22 cellular contexts compared by ENCODE assay signal in the genomic region with DNA sequence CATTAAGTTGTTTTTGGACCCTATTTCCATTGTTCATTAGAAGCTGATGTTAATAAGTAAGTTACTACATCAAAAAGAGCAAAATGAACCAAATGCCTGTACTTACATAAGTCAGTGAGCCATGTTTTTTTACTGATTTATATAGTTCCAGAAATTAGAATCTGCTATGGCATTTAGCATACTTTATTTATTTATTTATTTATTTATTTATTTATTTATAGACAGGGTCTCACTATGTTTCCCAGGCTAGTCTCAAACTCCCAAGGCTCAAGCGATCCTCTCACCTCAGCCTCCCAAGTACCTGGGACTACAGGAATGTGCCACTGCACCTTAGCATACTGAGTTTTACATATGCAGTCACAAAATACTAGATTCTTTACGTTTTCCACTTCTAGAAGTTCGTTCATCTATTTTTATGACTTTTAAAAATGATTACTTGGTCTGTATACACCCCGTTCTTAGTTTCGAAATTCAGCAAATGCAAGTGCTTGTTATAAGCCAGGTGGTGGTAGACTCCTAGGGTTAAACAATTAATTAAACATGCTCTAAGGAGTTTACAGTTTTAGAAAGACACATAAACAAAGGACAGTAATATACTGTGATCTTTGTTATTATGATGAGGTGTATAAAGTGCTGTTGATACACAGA.
DNase-seq lines count a peak whose midpoint lies in the region; ATAC-seq, FAIRE-seq and TF ChIP-seq lines count a peak whose summit lies in the region.
"Had no signal": no experiment of that assay in that cellular context is flagged by ENCODE, and none has a peak within 500 bp of the region (broad histone marks: within the 10 kb centered on the region; RNA-seq: fewer than 3 reads in every experiment).

No MANE protein-coding gene starts in this region.

- H2BK15ac ChIP-seq in H9 (ENCODE audit: low read depth, low read length): no peak overlapping the region

- H3K9me3 Mint-ChIP-seq in H9: no peaks in the 10 kb centered on the region
- no peaks in the 10 kb centered on the region for H3K9me3 Mint-ChIP-seq in activated naive CD8-positive, alpha-beta T cell treated with anti-CD3 and anti-CD28 coated beads, Interleukin-2, amount 10 ng/mL, durations not matched to agents 7 days and 5 days
- peaks cover 2% of the 10 kb centered on the region for H3K9me3 Mint-ChIP-seq in nephron
- H3K9me3 Mint-ChIP-seq: activated T-helper 2 cell treated with anti-CD3 and anti-CD28 coated beads, Interferon-gamma antibody, Interleukin-2, Interleukin-4, amounts not matched to agents 10 μg/mL and 5 μg/mL and 100 μg/mL, durations not matched to agents 14 hours and 24 hours and 36 hours had no signal

- no peaks in the 10 kb centered on the region for H3K79me1 ChIP-seq in H9 (ENCODE audit: insufficient read depth, low read depth, low read length, poor library complexity, severe bottlenecking)

- H2AK5ac ChIP-seq in H9 (ENCODE audit: insufficient read length, low read length): no peak overlapping the region

- H3K4me2 ChIP-seq in BLaER1 treated with 17β-estradiol and CSF1 and Interleukin-3, amounts not matched to agents 10 nM and 100 nM: peak overlapping the region in 10 of 11 experiments; percentile 9 to 73 (median 54); a peak in 19 of 22 replicates
- peak overlapping the region; percentile 2 for H3K4me2 ChIP-seq in H9 (ENCODE audit: insufficient read depth, insufficient read length, low read length)

- no peak for FAIRE-seq in kidney (lab: Jason Lieb, UNC)
- FAIRE-seq: urothelium cell line had no signal

- no peak overlapping the region for H3K14ac ChIP-seq in H9 (ENCODE audit: insufficient read depth, low read length)

- H2BK20ac ChIP-seq in H9 (ENCODE audit: low read depth, low read length, poor library complexity, severe bottlenecking): no peak overlapping the region

- H3K79me2 ChIP-seq in H9 (ENCODE audit: insufficient read depth, low read length): no peaks in the 10 kb centered on the region

- no peak overlapping the region; a peak in 3 of 22 replicates for H3K9ac ChIP-seq in BLaER1 treated with 17β-estradiol and CSF1 and Interleukin-3, amounts not matched to agents 10 nM and 100 nM
- H3K9ac ChIP-seq in H9 (ENCODE audit: extremely low read depth, insufficient read length, low read length) (no peak overlapping the region), kidney (ENCODE audit: low read length in 2 of 2) (no peak overlapping the region)

- no peak for TF ChIP-seq CTCF in H9 (conservative IDR thresholded peaks at IDR 0.05)
- TF ChIP-seq CTCF in nephron (IDR thresholded peaks at IDR 0.05; ENCODE audit: unreplicated experiment in 3 of 3): no peak
- no peak for TF ChIP-seq CTCF in kidney (IDR thresholded peaks at IDR 0.05; ENCODE audit: borderline replicate concordance, extremely low read depth, insufficient read depth)

- H3K4me3 ChIP-seq in BLaER1 treated with 17β-estradiol and CSF1 and Interleukin-3, amounts not matched to agents 10 nM and 100 nM: peak overlapping the region in 3 of 10 experiments; percentile 49 to 54 (median 50); a peak in 3 of 20 replicates
- H3K4me3 ChIP-seq in kidney (ENCODE audit: low read length in 2 of 2): no peak overlapping the region
- H3K4me3 ChIP-seq: adrenal gland, coronary artery, prostate gland had no signal

- ATAC-seq in activated naive CD8-positive, alpha-beta T cell treated with anti-CD3 and anti-CD28 coated beads, Interleukin-2, amount 10 ng/mL, durations not matched to agents 7 days and 5 days (ENCODE audit: low read depth): no peak
- ATAC-seq in HG03432 (IDR thresholded peaks at IDR 0.05; ENCODE audit: unreplicated experiment): no peak

- H3K23ac ChIP-seq in H9 (ENCODE audit: insufficient read length, low read depth, low read length): no peak overlapping the region

- peaks cover 19 to 55% (median 24%) of the 10 kb centered on the region in 11 experiments for H3K36me3 ChIP-seq in BLaER1 treated with 17β-estradiol and CSF1 and Interleukin-3, amounts not matched to agents 10 nM and 100 nM
- H3K36me3 ChIP-seq in kidney (ENCODE audit: control insufficient read depth in 1 of 2, insufficient read depth in 2 of 2, low read length in 2 of 2): no peaks in the 10 kb centered on the region
- H3K36me3 ChIP-seq: prostate gland had no signal

- POLR2A ChIA-PET in activated naive CD8-positive, alpha-beta T cell treated with anti-CD3 and anti-CD28 coated beads, Interleukin-2, amount 10 ng/mL, durations not matched to agents 7 days and 5 days (lab: Charles Lee): no interaction called here

- no peak overlapping the region for H3K18ac ChIP-seq in H9 (ENCODE audit: insufficient read length, low read depth, low read length)

- no peak overlapping the region for H4K8ac ChIP-seq in H9 (replicated peaks; ENCODE audit: insufficient read length, low read depth, low read length)

- peak overlapping the region; percentile 8 to 93 (median 91); a peak in 6 of 7 replicates for H3K27ac Mint-ChIP-seq in H9
- peak overlapping the region; percentile 34 for H3K27ac Mint-ChIP-seq in activated naive CD8-positive, alpha-beta T cell treated with anti-CD3 and anti-CD28 coated beads, Interleukin-2, amount 10 ng/mL, durations not matched to agents 7 days and 5 days
- H3K27ac Mint-ChIP-seq in nephron: peak overlapping the region; percentile 11 to 96 (median 83)

- H3K36me3 Mint-ChIP-seq in H9 (ENCODE audit: insufficient read depth in 1 of 3, low read depth in 3 of 3) (peaks cover 0 to 6% (median 4%) of the 10 kb centered on the region in 3 experiments; a peak in 3 of 7 replicates), nephron (ENCODE audit: low read depth) (peaks cover 24% of the 10 kb centered on the region)
- peaks cover 11% of the 10 kb centered on the region for H3K36me3 Mint-ChIP-seq in activated naive CD8-positive, alpha-beta T cell treated with anti-CD3 and anti-CD28 coated beads, Interleukin-2, amount 10 ng/mL, durations not matched to agents 7 days and 5 days

- intact Hi-C loops in kidney (cut with DNase I): no loop called here

- peaks cover 0 to 13% (median 10%) of the 10 kb centered on the region in 10 experiments; a peak in 14 of 20 replicates for H3K4me1 ChIP-seq in BLaER1 treated with 17β-estradiol and CSF1 and Interleukin-3, amounts not matched to agents 10 nM and 100 nM
- no peaks in the 10 kb centered on the region for H3K4me1 ChIP-seq in H9 (ENCODE audit: insufficient read depth, low read length)
- peaks cover 0 to 9% of the 10 kb centered on the region in 2 donors for H3K4me1 ChIP-seq in kidney (ENCODE audit: control insufficient read depth in 1 of 2, insufficient read depth in 1 of 2, low read depth in 1 of 2, low read length in 2 of 2)
- H3K4me1 ChIP-seq: prostate gland had no signal

- H2BK120ac ChIP-seq in H9 (ENCODE audit: low read depth, low read length, poor library complexity, severe bottlenecking): no peak overlapping the region

- H3K27me3 Mint-ChIP-seq in H9 (ENCODE audit: low read depth): no peaks in the 10 kb centered on the region
- H3K27me3 Mint-ChIP-seq in activated naive CD8-positive, alpha-beta T cell treated with anti-CD3 and anti-CD28 coated beads, Interleukin-2, amount 10 ng/mL, durations not matched to agents 7 days and 5 days: no peaks in the 10 kb centered on the region
- no peaks in the 10 kb centered on the region for H3K27me3 Mint-ChIP-seq in nephron (ENCODE audit: low read depth)

- H3K27ac ChIP-seq in BLaER1 treated with 17β-estradiol and CSF1 and Interleukin-3, amounts not matched to agents 10 nM and 100 nM: peak overlapping the region in 4 of 11 experiments; percentile 64 to 72 (median 69); a peak in 2 of 22 replicates
- H3K27ac ChIP-seq in H9 (ENCODE audit: insufficient read length, low read depth, low read length): no peak overlapping the region
- no peak overlapping the region for H3K27ac ChIP-seq in kidney (ENCODE audit: low read depth in 2 of 2, low read length in 2 of 2)
- H3K27ac ChIP-seq: adrenal gland, coronary artery had no signal

- no peak overlapping the region for H4K5ac ChIP-seq in H9 (ENCODE audit: insufficient read length, low read depth, low read length)

- no peak overlapping the region for H2BK5ac ChIP-seq in H9 (ENCODE audit: insufficient read length, low read length)

- H3K27me3 ChIP-seq in BLaER1 treated with 17β-estradiol and CSF1 and Interleukin-3, amounts not matched to agents 10 nM and 100 nM: no peaks in the 10 kb centered on the region
- no peaks in the 10 kb centered on the region for H3K27me3 ChIP-seq in H9 (ENCODE audit: insufficient read depth, low read length)
- H3K27me3 ChIP-seq: adrenal gland had no signal

- H3T11ph ChIP-seq in H9 (ENCODE audit: low read length): no peak overlapping the region

- DNase-seq in H9 (no peak), G401 (ENCODE audit: low spot score) (no peak), kidney (no peak)
- DNase-seq in activated naive CD8-positive, alpha-beta T cell treated with anti-CD3 and anti-CD28 coated beads, Interleukin-2, amount 10 ng/mL, durations not matched to agents 7 days and 5 days: no peak
- DNase-seq: activated CD4-positive, alpha-beta T cell treated with anti-CD3 and anti-CD28 coated beads for 48 hours; adrenal gland; GDM1; HCEC 1CT; Kasumi-1; left colon; mesendoderm; NCI-H187; NCI-H82; SIG-M5; T-helper 1 cell had no signal

- H3K9me3 ChIP-seq in BLaER1 treated with 17β-estradiol and CSF1 and Interleukin-3, amounts not matched to agents 10 nM and 100 nM (replicated peaks in 1 of 11): no peaks in the 10 kb centered on the region
- H3K9me3 ChIP-seq in H9 (ENCODE audit: control insufficient read depth, low read depth, low read length) (no peaks in the 10 kb centered on the region), kidney (ENCODE audit: control insufficient read depth in 1 of 2, low read length in 2 of 2) (no peaks in the 10 kb centered on the region)
- H3K9me3 ChIP-seq: adrenal gland, prostate gland had no signal

- no peaks in the 10 kb centered on the region for H4K20me1 ChIP-seq in BLaER1 treated with 17β-estradiol and CSF1 and Interleukin-3, amounts not matched to agents 10 nM and 100 nM
- no peaks in the 10 kb centered on the region for H4K20me1 ChIP-seq in H9 (ENCODE audit: control insufficient read depth, insufficient read depth, insufficient read length)

- H4K91ac ChIP-seq in H9 (ENCODE audit: insufficient read length, low read depth, low read length): no peak overlapping the region

- H3K4ac ChIP-seq in H9 (ENCODE audit: low read depth, low read length): no peak overlapping the region

- no peak overlapping the region for H2BK12ac ChIP-seq in H9 (ENCODE audit: insufficient read length, low read depth, low read length)

- H2AFZ ChIP-seq in H9 (ENCODE audit: low read length): no peak overlapping the region

- WGBS in H9 (ENCODE audit: extremely low coverage, insufficient read length, low lambda C conversion rate): no CpG with 5 or more reads among the region's 5 CpGs

- H3K23me2 ChIP-seq in H9 (ENCODE audit: insufficient read length, low read depth, low read length, poor library complexity, severe bottlenecking): no peaks in the 10 kb centered on the region

- no peak overlapping the region for H3K56ac ChIP-seq in H9 (ENCODE audit: insufficient read length, low read depth, low read length)

- peaks cover 26% of the 10 kb centered on the region in 2 experiments for H3K4me1 Mint-ChIP-seq in H9
- H3K4me1 Mint-ChIP-seq in activated naive CD8-positive, alpha-beta T cell treated with anti-CD3 and anti-CD28 coated beads, Interleukin-2, amount 10 ng/mL, durations not matched to agents 7 days and 5 days: peaks cover 3% of the 10 kb centered on the region
- H3K4me1 Mint-ChIP-seq in nephron: no peaks in the 10 kb centered on the region

- in situ Hi-C loops in G401 (cut with HindIII; ENCODE audit: low sequenced_read_pairs): no loop called here

- H3K4me3 Mint-ChIP-seq in H9 (peak overlapping the region; percentile 4 to 63), nephron (peak overlapping the region; percentile 84 to 86 (median 84))
- peak overlapping the region; percentile 48 for H3K4me3 Mint-ChIP-seq in activated naive CD8-positive, alpha-beta T cell treated with anti-CD3 and anti-CD28 coated beads, Interleukin-2, amount 10 ng/mL, durations not matched to agents 7 days and 5 days

Comparison
In these comparisons a context has a peak if more than half of its experiments do, and no peak if none do; other contexts are left out.
1. H3K27ac Mint-ChIP-seq: peak in every context shown above with its lines; median percentile 91 in H9; 83 in nephron; 34 in activated naive CD8-positive, alpha-beta T cell treated with anti-CD3 and anti-CD28 coated beads, Interleukin-2, amount 10 ng/mL, durations not matched to agents 7 days and 5 days.
2. H3K4me3 Mint-ChIP-seq: peak in every context shown above with its lines; median percentile 84 in nephron; 48 in activated naive CD8-positive, alpha-beta T cell treated with anti-CD3 and anti-CD28 coated beads, Interleukin-2, amount 10 ng/mL, durations not matched to agents 7 days and 5 days; 34 in H9.